In genomic region chr9:27573699-27574265, GRCh38 we compare ENCODE assay signal across 8 cellular contexts. TPM values are rescaled to one million over a fixed set of nuclear protein-coding genes. Genes with fewer than 3 reads are reported as not detected.
A peak's percentile ranks its signal among the peaks of the same experiment; 100 is the strongest.
DNase-seq lines count a peak whose midpoint lies in the region; ATAC-seq and TF ChIP-seq lines count a peak whose summit lies in the region.

No MANE protein-coding gene starts in this region.

- no peaks in the 10 kb centered on the region for H3K36me3 Mint-ChIP-seq in activated T-cell treated with anti-CD3 and anti-CD28 coated beads, Interleukin-2, amount 50 U/mL, for 4 hours (ENCODE audit: insufficient read depth)

- H3K4me3 Mint-ChIP-seq in activated T-cell treated with anti-CD3 and anti-CD28 coated beads, Interleukin-2, amount 50 U/mL, for 4 hours: peak overlapping the region; percentile 95

- ATAC-seq in GM21529 (IDR thresholded peaks at IDR 0.05; ENCODE audit: unreplicated experiment) (peak; percentile 87), IMR-90 (ENCODE audit: low read depth) (peak; percentile 79), PC-3 (peak; percentile 69)
- peak; percentile 76 to 78 for ATAC-seq in activated T-cell treated with anti-CD3 and anti-CD28 coated beads, Interleukin-2, amount 50 U/mL, for 4 hours

- no peak for TF ChIP-seq RAD21 in IMR-90 (IDR thresholded peaks at IDR 0.05; ENCODE audit: low read length)

- peaks cover 31% of the 10 kb centered on the region for H3K4me1 Mint-ChIP-seq in activated T-cell treated with anti-CD3 and anti-CD28 coated beads, Interleukin-2, amount 50 U/mL, for 4 hours (ENCODE audit: low read depth)

- WGBS in IMR-90 (ENCODE audit: extremely low coverage in 2 of 2, insufficient read length in 1 of 2), 2 experiments: 0% methylated on average over 16 of the region's 30 CpGs; no CpG with 5 or more reads in 1 of the 2 experiments
- WGBS in esophagus, 2 donors: 0% methylated on average over 30 of the region's 30 CpGs

- dilution Hi-C loops in IMR-90 (cut with HindIII; ENCODE audit: low sequenced_read_pairs, unreplicated experiment): no loop called here

- H4K91ac ChIP-seq in IMR-90 (ENCODE audit: insufficient read depth, low read depth, low read length): peak overlapping the region; percentile 10; the same call in 1 of the 2 replicates

- no peaks in the 10 kb centered on the region for H3K9me1 ChIP-seq in IMR-90 (ENCODE audit: insufficient read depth, low read length)

- H3K4ac ChIP-seq in IMR-90 (ENCODE audit: low read depth, low read length): peak overlapping the region; percentile 3; the same call in 1 of the 2 replicates

- peaks cover 29% of the 10 kb centered on the region for H3K79me2 ChIP-seq in PC-3 (ENCODE audit: low read length)

- POLR2A ChIA-PET in IMR-90 (lab: Charles Lee; ENCODE audit: unreplicated experiment) (no interaction called here), PC-3 (lab: Charles Lee; ENCODE audit: unreplicated experiment) (interaction anchor here (0.6 kb wide), 1 partner anchor 54 kb away, joined by 6 read pairs; no protein-coding TSS in a partner anchor)

- CTCF ChIA-PET in IMR-90 (lab: Yijun Ruan, JAX): no interaction called here
- CTCF ChIA-PET in PC-3 (lab: Charles Lee): no interaction called here

- H3K9ac ChIP-seq in IMR-90 (ENCODE audit: low read depth, low read length) (peak overlapping the region; percentile 57), PC-3 (ENCODE audit: low read length) (peak overlapping the region; percentile 86), mucosa of rectum (ENCODE audit: low read depth in 1 of 2, low read length in 2 of 2) (peak overlapping the region; percentile 75 to 77)

- intact Hi-C loops in IMR-90 (cut with micrococcal nuclease) (loop anchor here (1.0 kb wide), 1 partner anchor 33 kb away; no protein-coding TSS in a partner anchor), PC-3 (cut with micrococcal nuclease) (loop anchor here (1.0 to 10.0 kb wide), 2 partner anchors 53 to 151 kb away; no protein-coding TSS in a partner anchor)

- in situ Hi-C loops in IMR-90 (cut with MboI; ENCODE audit: low sequenced_read_pairs): no loop called here

- TF ChIP-seq POLR2A in IMR-90 (IDR thresholded peaks at IDR 0.05; ENCODE audit: low read depth, low read length): no peak

- no peak overlapping the region for H2AK5ac ChIP-seq in IMR-90 (ENCODE audit: low read depth, low read length)

- H3K9me3 Mint-ChIP-seq in activated T-cell treated with anti-CD3 and anti-CD28 coated beads, Interleukin-2, amount 50 U/mL, for 4 hours: peaks cover 9% of the 10 kb centered on the region

- H3K14ac ChIP-seq in IMR-90 (replicated peaks; ENCODE audit: low read depth, low read length): 0 out of 2 replicates have a peak overlapping the region, but pooled peaks have one; percentile 6

- H2BK15ac ChIP-seq in IMR-90 (ENCODE audit: low read depth, low read length): no peak overlapping the region

- no peak overlapping the region for H3K18ac ChIP-seq in IMR-90 (ENCODE audit: low read depth, low read length)

- H3K4me3 ChIP-seq in IMR-90 (ENCODE audit: insufficient read depth, low read depth, low read length): peak overlapping the region; percentile 54
- peak overlapping the region; percentile 89 for H3K4me3 ChIP-seq in PC-3 (ENCODE audit: low read length)
- H3K4me3 ChIP-seq in esophagus (ENCODE audit: low read depth in 1 of 2, low read length in 2 of 2): peak overlapping the region; percentile 41 to 86
- peak overlapping the region; percentile 74 to 86 for H3K4me3 ChIP-seq in mucosa of rectum (ENCODE audit: low read length in 2 of 2)

- H4K20me1 ChIP-seq in IMR-90 (ENCODE audit: insufficient read depth, low read length) (peaks cover 3% of the 10 kb centered on the region; the same call in 1 of the 2 replicates), PC-3 (ENCODE audit: low read length) (no peaks in the 10 kb centered on the region)

- H2BK20ac ChIP-seq in IMR-90 (ENCODE audit: low read depth, low read length): no peak overlapping the region

- peak overlapping the region; percentile 29 for H2AK9ac ChIP-seq in IMR-90 (replicated peaks; ENCODE audit: low read depth, low read length, poor library complexity)

- H3K27me3 ChIP-seq in IMR-90 (ENCODE audit: control insufficient read depth, insufficient read depth, low read length) (no peaks in the 10 kb centered on the region), PC-3 (ENCODE audit: low read length) (no peaks in the 10 kb centered on the region), esophagus (ENCODE audit: control insufficient read depth in 1 of 2, insufficient read depth in 2 of 2, low read length in 2 of 2) (no peaks in the 10 kb centered on the region), mucosa of rectum (ENCODE audit: control insufficient read depth in 2 of 2, insufficient read depth in 2 of 2, low read length in 2 of 2) (no peaks in the 10 kb centered on the region)

- H3K4me1 ChIP-seq in IMR-90 (ENCODE audit: control insufficient read depth, insufficient read depth, low read length): no peaks in the 10 kb centered on the region; the same call in 1 of the 2 replicates
- H3K4me1 ChIP-seq in PC-3 (ENCODE audit: insufficient read depth, low read length): peaks cover 36% of the 10 kb centered on the region
- H3K4me1 ChIP-seq in esophagus (ENCODE audit: control insufficient read depth in 2 of 2, insufficient read depth in 2 of 2, low read length in 1 of 2): no peaks in the 10 kb centered on the region
- peaks cover 4 to 13% of the 10 kb centered on the region in 2 donors for H3K4me1 ChIP-seq in mucosa of rectum (ENCODE audit: control insufficient read depth in 2 of 2, insufficient read depth in 2 of 2, low read length in 2 of 2)

- no peaks in the 10 kb centered on the region for H3K9me2 ChIP-seq in PC-3 (replicated peaks; ENCODE audit: low read length)

- H4K8ac ChIP-seq in IMR-90 (ENCODE audit: low read depth in 2 of 2, low read length in 2 of 2): peak overlapping the region in 1 of 2 experiments; percentile 44; a peak in 1 of 4 replicates

- DNase-seq in DMS 273 treated with DMSO at 0.1 percent for 48 hours (lab: John Stamatoyannopoulos, UW): peak; percentile 95
- peak; percentile 99 for DNase-seq in IMR-90
- peak; percentile 97 for DNase-seq in PC-3
- peak; percentile 96 for DNase-seq in activated T-cell treated with anti-CD3 and anti-CD28 coated beads, Interleukin-2, amount 50 U/mL, for 4 hours
- peak; percentile 89 to 94 for DNase-seq in stimulated activated CD8-positive, alpha-beta memory T cell treated with anti-CD3 and anti-CD28 coated beads, Interleukin-4, amount 100 ng/mL, for 4 hours (ENCODE audit: low read depth in 2 of 2, low spot score in 1 of 2)

- no peak overlapping the region for H2BK5ac ChIP-seq in IMR-90 (ENCODE audit: low read depth, low read length, poor library complexity, severe bottlenecking)

- H3K27ac ChIP-seq in IMR-90 (ENCODE audit: insufficient read depth, low read length) (peak overlapping the region; percentile 22), PC-3 (ENCODE audit: low read length) (peak overlapping the region; percentile 86), esophagus (ENCODE audit: low read depth in 2 of 2, low read length in 1 of 2) (peak overlapping the region; percentile 97), mucosa of rectum (ENCODE audit: low read depth in 2 of 2, low read length in 2 of 2) (peak overlapping the region; percentile 93 to 97)

- H3K36me3 ChIP-seq in IMR-90 (ENCODE audit: control insufficient read depth, insufficient read depth, low read length) (no peaks in the 10 kb centered on the region), PC-3 (ENCODE audit: low read depth, low read length) (no peaks in the 10 kb centered on the region), esophagus (ENCODE audit: control insufficient read depth in 2 of 2, insufficient read depth in 2 of 2, low read length in 1 of 2) (no peaks in the 10 kb centered on the region), mucosa of rectum (ENCODE audit: control insufficient read depth in 2 of 2, insufficient read depth in 2 of 2, low read length in 2 of 2) (no peaks in the 10 kb centered on the region)

- H3K79me1 ChIP-seq in IMR-90 (ENCODE audit: low read depth in 1 of 2, low read length in 2 of 2): peaks cover 0 to 8% of the 10 kb centered on the region in 2 experiments; a peak in 2 of 4 replicates

- peak overlapping the region; percentile 29; the same call in 1 of the 2 replicates for H4K5ac ChIP-seq in IMR-90 (ENCODE audit: low read depth, low read length)

- no peak overlapping the region for H2BK120ac ChIP-seq in IMR-90 (ENCODE audit: low read depth, low read length)

- no peak overlapping the region for H3K23ac ChIP-seq in IMR-90 (ENCODE audit: low read depth, low read length)

- H3F3A ChIP-seq in PC-3 (ENCODE audit: low read length, unreplicated experiment): peaks cover 6% of the 10 kb centered on the region

- peak overlapping the region; percentile 93 for H2AFZ ChIP-seq in IMR-90 (replicated peaks; ENCODE audit: low read length, poor library complexity)
- peak overlapping the region; percentile 92 for H2AFZ ChIP-seq in PC-3 (ENCODE audit: low read length)

- H3K56ac ChIP-seq in IMR-90 (ENCODE audit: extremely low read depth, insufficient read depth, low read length): peak overlapping the region; percentile 39; the same call in 1 of the 2 replicates

- H3K4me2 ChIP-seq in IMR-90 (ENCODE audit: low read depth, low read length) (peak overlapping the region; percentile 77), PC-3 (ENCODE audit: low read length) (peak overlapping the region; percentile 91)

- TF ChIP-seq CTCF in IMR-90 (conservative IDR thresholded peaks at IDR 0.05; ENCODE audit: low read depth, low read length): no peak
- TF ChIP-seq CTCF in PC-3 (conservative IDR thresholded peaks at IDR 0.05; ENCODE audit: low read depth, low read length): no peak

- BruUV-seq in IMR-90 (replicated peaks; lab: Mats Ljungman, UMichigan) (no TSS peak), PC-3 (replicated peaks; lab: Mats Ljungman, UMichigan) (TSS peak; percentile 85)

- H3K27me3 Mint-ChIP-seq in activated T-cell treated with anti-CD3 and anti-CD28 coated beads, Interleukin-2, amount 50 U/mL, for 4 hours (ENCODE audit: low read depth): no peaks in the 10 kb centered on the region

- H3K9me3 ChIP-seq in IMR-90 (ENCODE audit: control insufficient read depth, insufficient read depth, low read length) (no peaks in the 10 kb centered on the region), PC-3 (ENCODE audit: low read length) (no peaks in the 10 kb centered on the region), esophagus (ENCODE audit: control insufficient read depth in 2 of 2, insufficient read depth in 1 of 2, low read depth in 1 of 2, low read length in 1 of 2) (no peaks in the 10 kb centered on the region), mucosa of rectum (ENCODE audit: control insufficient read depth in 2 of 2, low read length in 2 of 2) (no peaks in the 10 kb centered on the region)

RNA-seq across cellular contexts. Expression of gene C9orf72, which starts 0.5 kb away (rescaled TPM):
- total RNA-seq in IMR-90 (2012; rRNA removed): 3.4 and 5.0 TPM in 2 replicates
- polyA plus RNA-seq in IMR-90 (2012; rRNA removed): 1.6 and 2.0 TPM in 2 replicates
- polyA plus RNA-seq in IMR-90 (2012; cell fraction: cytosol; rRNA removed): 0.20 and 0.23 TPM in 2 replicates
- polyA plus RNA-seq in IMR-90 (2012; cell fraction: nucleus; rRNA removed; ENCODE audit: low replicate concordance): 0.35 and 3.6 TPM in 2 replicates
- total RNA-seq in PC-3 (2014; rRNA removed): 7.9 and 10.4 TPM in 2 replicates
- total RNA-seq in activated T-cell treated with anti-CD3 and anti-CD28 coated beads, Interleukin-2, amount 50 U/mL, for 4 hours: 1 to 10 TPM; 4.2 to 7.0 (median 5.0) TPM
- 1 to 10 TPM; 4.6 to 6.7 TPM for polyA plus RNA-seq in esophagus

RNA-seq across cellular contexts. Expression of gene MOB3B, which starts 44.2 kb away (rescaled TPM):
- under 0.01 TPM in 2 replicates for total RNA-seq in IMR-90 (2012; rRNA removed)
- 0.02 and 0.03 TPM in 2 replicates for polyA plus RNA-seq in IMR-90 (2012; rRNA removed)
- 0.01 and 0.02 TPM in 2 replicates for polyA plus RNA-seq in IMR-90 (2012; cell fraction: cytosol; rRNA removed)
- 0.01 and 0.02 TPM in 2 replicates for polyA plus RNA-seq in IMR-90 (2012; cell fraction: nucleus; rRNA removed; ENCODE audit: low replicate concordance)
- 2.6 TPM in 2 replicates for total RNA-seq in PC-3 (2014; rRNA removed)
- under 1 TPM; 0.45 to 0.96 (median 0.57) TPM for total RNA-seq in activated T-cell treated with anti-CD3 and anti-CD28 coated beads, Interleukin-2, amount 50 U/mL, for 4 hours
- 1 to 10 TPM; 2.0 to 2.5 TPM for polyA plus RNA-seq in esophagus

RNA-seq across cellular contexts. Expression of gene IFNK, which starts 49.7 kb away (rescaled TPM):
- total RNA-seq in IMR-90 (2012; rRNA removed): not detected in 2 replicates
- not detected in 2 replicates for polyA plus RNA-seq in IMR-90 (2012; rRNA removed)
- not detected in 2 replicates for polyA plus RNA-seq in IMR-90 (2012; cell fraction: cytosol; rRNA removed)
- polyA plus RNA-seq in IMR-90 (2012; cell fraction: nucleus; rRNA removed; ENCODE audit: low replicate concordance): not detected in 2 replicates
- not detected in 2 replicates for total RNA-seq in PC-3 (2014; rRNA removed)
- total RNA-seq in activated T-cell treated with anti-CD3 and anti-CD28 coated beads, Interleukin-2, amount 50 U/mL, for 4 hours: not detected
- not detected for polyA plus RNA-seq in esophagus

Comparison
In these comparisons a context has a peak if more than half of its experiments do, and no peak if none do; other contexts are left out.
1. Peak in every context shown above with its lines: DNase-seq, ATAC-seq, H3K4me3 ChIP-seq and H3K27ac ChIP-seq.
2. H3K27ac ChIP-seq: peak in every context shown above with its lines; median percentile 97 in esophagus; 95 in mucosa of rectum; 86 in PC-3; 22 in IMR-90.